8 cellular contexts compared by ENCODE assay signal in the genomic region with DNA sequence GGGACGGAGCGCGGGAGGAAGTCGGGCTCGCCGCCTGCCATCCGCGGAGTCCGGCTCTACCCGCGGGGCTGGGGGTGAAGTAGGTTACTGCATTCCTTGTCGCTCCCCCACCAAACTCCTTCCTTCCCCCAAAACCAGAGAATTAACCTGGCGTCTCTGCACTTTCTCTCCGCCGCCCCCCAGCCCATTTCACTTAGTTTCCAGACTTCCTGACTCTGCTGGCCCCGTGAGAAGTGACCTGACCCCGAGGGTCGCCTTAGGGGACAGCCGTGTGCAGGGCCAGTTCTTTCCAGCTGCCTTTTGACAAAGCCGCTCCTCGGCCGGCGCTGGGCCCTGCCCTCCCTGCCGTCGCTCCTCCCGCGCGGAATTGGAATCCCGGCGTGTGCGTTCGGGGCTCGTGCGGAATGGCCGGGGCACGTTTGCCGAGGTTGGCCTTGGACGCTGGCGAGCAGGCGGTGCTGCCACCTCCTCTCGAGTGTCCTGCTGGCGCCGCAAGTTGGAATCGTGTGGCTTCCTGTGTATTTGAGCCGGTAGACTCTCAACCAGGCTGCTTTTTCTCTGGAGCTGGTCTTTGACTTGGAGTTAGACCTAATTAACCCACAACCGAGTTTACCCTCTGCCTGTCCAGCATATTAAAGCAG. TPM values are rescaled to one million over a fixed set of nuclear protein-coding genes. Genes with fewer than 3 reads are reported as not detected.
A peak's percentile ranks its signal among the peaks of the same experiment; 100 is the strongest.
DNase-seq lines count a peak whose midpoint lies in the region; TF ChIP-seq lines count a peak whose summit lies in the region.

No MANE protein-coding gene starts in this region.

- H3K27ac ChIP-seq in HEK293 (ENCODE audit: extremely low read depth, low read depth, low read length) (peak overlapping the region; percentile 73), neural cell (ENCODE audit: low read length) (no peak overlapping the region)

- H4K20me1 ChIP-seq in neural cell (ENCODE audit: insufficient read depth) = no peaks in the 10 kb centered on the region

- H3K9me2 ChIP-seq in neural cell (ENCODE audit: insufficient read depth, low read length) = no peaks in the 10 kb centered on the region

- H3K4me1 ChIP-seq in HEK293 (ENCODE audit: control insufficient read depth, insufficient read depth, low read length) = no peaks in the 10 kb centered on the region

- TF ChIP-seq EP300 in neural cell (conservative IDR thresholded peaks at IDR 0.05; ENCODE audit: poor library complexity, severe bottlenecking) = no peak

- POLR2A ChIA-PET in HEK293 (lab: Yijun Ruan, JAX) = interaction anchor here (0.5 to 3.4 kb wide), 7 partner anchors 11 to 269 kb away, joined by 3 to 22 read pairs (median 4); partner anchors contain the start of gene GOPC

- H3K79me2 ChIP-seq in neural cell (replicated peaks; ENCODE audit: insufficient read depth, low read length) = no peaks in the 10 kb centered on the region

- H3F3A ChIP-seq in neural cell (ENCODE audit: insufficient read depth, low read length, poor library complexity, severe bottlenecking) = no peaks in the 10 kb centered on the region

- DNase-seq in NCI-H524 (lab: John Stamatoyannopoulos, UW) (peak; percentile 44 to 68), NCI-H524 treated with DMSO at 0.1 percent for 48 hours (lab: John Stamatoyannopoulos, UW) (no peak), NCI-H2171 treated with DMSO at 0.1 percent for 48 hours (lab: John Stamatoyannopoulos, UW) (peak; percentile 61), activated T-helper 1 cell treated with Interleukin-2 at 50 U/mL for 16 hours (ENCODE audit: low read depth) (peak; percentile 8), foreskin melanocyte (peak; percentile 48), kidney glomerular epithelial cell (lab: John Stamatoyannopoulos, UW) (no peak)

- TF ChIP-seq RAD21 in neural cell (conservative IDR thresholded peaks at IDR 0.05) = no peak

- H3K4me3 ChIP-seq in HEK293 (ENCODE audit: low read depth, low read length) (peak overlapping the region; percentile 85), neural cell (ENCODE audit: low read length) (peak overlapping the region; percentile 76)

- H3K4me2 ChIP-seq in neural cell (ENCODE audit: low read length) = peak overlapping the region; percentile 74

- 0 out of 2 replicates have a peak, but pooled peaks have one; percentile 10 for TF ChIP-seq CTCF in HEK293 (tag by site-specific recombination; IDR thresholded peaks at IDR 0.05)
- TF ChIP-seq CTCF in neural cell (IDR thresholded peaks at IDR 0.05; ENCODE audit: poor library complexity, severe bottlenecking) = no peak

- CTCF ChIA-PET in HEK293 (lab: Yijun Ruan, JAX) = interaction anchor here (0.6 to 2.5 kb wide), 6 partner anchors 13 to 1282 kb away, joined by 3 to 13 read pairs (median 4); no protein-coding TSS in a partner anchor

- peak overlapping the region; percentile 30 for H2AFZ ChIP-seq in neural cell (ENCODE audit: low read depth, low read length)

- H3K36me3 ChIP-seq in HEK293 (ENCODE audit: control insufficient read depth in 2 of 2, insufficient read depth in 1 of 2, low read length in 2 of 2) (peaks cover 0 to 12% of the 10 kb centered on the region in 2 experiments; a peak in 1 of 3 replicates), neural cell (ENCODE audit: insufficient read depth, low read length) (no peaks in the 10 kb centered on the region)

- peak overlapping the region; percentile 57 for H3K9ac ChIP-seq in neural cell (ENCODE audit: low read length)

- H3K27me3 ChIP-seq in neural cell (ENCODE audit: insufficient read depth, low read depth, low read length) = peaks cover 33% of the 10 kb centered on the region

- no peaks in the 10 kb centered on the region for H3K9me3 ChIP-seq in HEK293 (ENCODE audit: control insufficient read depth, insufficient read depth, low read depth, low read length)
- no peaks in the 10 kb centered on the region for H3K9me3 ChIP-seq in neural cell (ENCODE audit: low read length)

TF ChIP-seq in HEK293, 187 proteins besides CTCF, POLR2A, EP300 and RAD21 (continues in another document):
- TF ChIP-seq GLIS2 (tag by site-specific recombination; IDR thresholded peaks at IDR 0.05) = peak; percentile 59
- TF ChIP-seq WT1 (tag by site-specific recombination; IDR thresholded peaks at IDR 0.05) = no peak
- TF ChIP-seq, protein P1, sequence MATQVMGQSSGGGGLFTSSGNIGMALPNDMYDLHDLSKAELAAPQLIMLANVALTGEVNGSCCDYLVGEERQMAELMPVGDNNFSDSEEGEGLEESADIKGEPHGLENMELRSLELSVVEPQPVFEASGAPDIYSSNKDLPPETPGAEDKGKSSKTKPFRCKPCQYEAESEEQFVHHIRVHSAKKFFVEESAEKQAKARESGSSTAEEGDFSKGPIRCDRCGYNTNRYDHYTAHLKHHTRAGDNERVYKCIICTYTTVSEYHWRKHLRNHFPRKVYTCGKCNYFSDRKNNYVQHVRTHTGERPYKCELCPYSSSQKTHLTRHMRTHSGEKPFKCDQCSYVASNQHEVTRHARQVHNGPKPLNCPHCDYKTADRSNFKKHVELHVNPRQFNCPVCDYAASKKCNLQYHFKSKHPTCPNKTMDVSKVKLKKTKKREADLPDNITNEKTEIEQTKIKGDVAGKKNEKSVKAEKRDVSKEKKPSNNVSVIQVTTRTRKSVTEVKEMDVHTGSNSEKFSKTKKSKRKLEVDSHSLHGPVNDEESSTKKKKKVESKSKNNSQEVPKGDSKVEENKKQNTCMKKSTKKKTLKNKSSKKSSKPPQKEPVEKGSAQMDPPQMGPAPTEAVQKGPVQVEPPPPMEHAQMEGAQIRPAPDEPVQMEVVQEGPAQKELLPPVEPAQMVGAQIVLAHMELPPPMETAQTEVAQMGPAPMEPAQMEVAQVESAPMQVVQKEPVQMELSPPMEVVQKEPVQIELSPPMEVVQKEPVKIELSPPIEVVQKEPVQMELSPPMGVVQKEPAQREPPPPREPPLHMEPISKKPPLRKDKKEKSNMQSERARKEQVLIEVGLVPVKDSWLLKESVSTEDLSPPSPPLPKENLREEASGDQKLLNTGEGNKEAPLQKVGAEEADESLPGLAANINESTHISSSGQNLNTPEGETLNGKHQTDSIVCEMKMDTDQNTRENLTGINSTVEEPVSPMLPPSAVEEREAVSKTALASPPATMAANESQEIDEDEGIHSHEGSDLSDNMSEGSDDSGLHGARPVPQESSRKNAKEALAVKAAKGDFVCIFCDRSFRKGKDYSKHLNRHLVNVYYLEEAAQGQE (tag by site-specific recombination; IDR thresholded peaks at IDR 0.05) = peak; percentile 33
- TF ChIP-seq ZIC2 (tag by site-specific recombination; IDR thresholded peaks at IDR 0.05) = peak; percentile 35; the same call in 1 of the 2 replicates
- TF ChIP-seq ZNF654 (tag by site-specific recombination; IDR thresholded peaks at IDR 0.05; ENCODE audit: low read depth) = no peak
- TF ChIP-seq ZSCAN30 (tag by site-specific recombination; IDR thresholded peaks at IDR 0.05) = 0 out of 2 replicates have a peak, but pooled peaks have one; percentile 32

TF ChIP-seq in neural cell, 6 proteins besides CTCF, POLR2A, EP300 and RAD21:
- TF ChIP-seq MXI1 (conservative IDR thresholded peaks at IDR 0.05; ENCODE audit: poor library complexity, severe bottlenecking) = peak; percentile 77
- TF ChIP-seq, protein P1 (IDR thresholded peaks at IDR 0.05; ENCODE audit: borderline replicate concordance) = no peak

RNA-seq across cellular contexts. Expression of gene DCBLD1, which starts 0.7 kb away (rescaled TPM):
- 11.4 and 21.4 TPM in 2 replicates for polyA plus RNA-seq in neural cell
- polyA minus RNA-seq in neural cell = 15.8 and 18.3 TPM in 2 replicates

RNA-seq across cellular contexts. Expression of gene ROS1, which starts 57.4 kb away (rescaled TPM):
- polyA plus RNA-seq in neural cell = not detected in 2 replicates
- polyA minus RNA-seq in neural cell = not detected in 2 replicates

Comparison
In these comparisons a context has a peak if more than half of its experiments do, and no peak if none do; other contexts are left out.
1. DNase-seq: peak in NCI-H524 (2 of 2), NCI-H2171 treated with DMSO at 0.1 percent for 48 hours (single experiment), activated T-helper 1 cell treated with Interleukin-2 at 50 U/mL for 16 hours (single experiment) and foreskin melanocyte (single experiment); none in NCI-H524 treated with DMSO at 0.1 percent for 48 hours (single experiment) and kidney glomerular epithelial cell (single experiment).